In the genomic region with DNA sequence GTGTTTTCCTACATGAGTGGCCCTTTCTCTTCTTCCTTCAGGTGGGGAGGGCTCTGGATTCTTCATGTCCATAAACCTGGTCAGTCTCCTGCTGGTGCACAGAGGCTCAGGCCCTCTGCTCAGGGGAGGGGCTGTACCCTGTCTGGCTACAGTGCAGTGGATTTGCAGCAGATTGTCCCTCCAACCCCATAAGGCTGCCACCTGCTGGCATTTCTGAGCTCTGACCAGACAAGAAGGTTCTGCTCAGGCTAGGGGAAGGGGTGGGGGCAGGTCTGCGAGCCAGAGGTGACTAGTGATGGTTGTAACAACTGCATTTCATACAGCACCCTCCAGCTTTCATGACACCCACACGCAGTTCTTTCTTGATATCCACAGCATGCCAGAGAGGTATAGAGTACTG, we compare ENCODE assay signal across 8 cellular contexts.
DNase-seq lines count a peak whose midpoint lies in the region; FAIRE-seq and TF ChIP-seq lines count a peak whose summit lies in the region.
"Not testable (repeated sequence)": the region's sequence is repeated elsewhere in the genome, so short reads cannot be mapped to it uniquely, and the experiment has no call there.

No MANE protein-coding gene starts in this region.

- not testable (repeated sequence) for H3K27me3 ChIP-seq in BE2C; fibroblast of lung (ENCODE audit: control insufficient read depth, insufficient read depth, low read length); liver (ENCODE audit: control insufficient read depth in 4 of 4, insufficient read depth in 4 of 4, low read length in 3 of 4)

- H3K36me3 ChIP-seq in BE2C = not testable (repeated sequence)
- H3K36me3 ChIP-seq in fibroblast of lung (ENCODE audit: control insufficient read depth, insufficient read depth, low read length) (peaks cover 27% of the 10 kb centered on the region), liver (ENCODE audit: control insufficient read depth in 4 of 4, insufficient read depth in 3 of 4, low read depth in 1 of 4, low read length in 3 of 4) (peaks cover 4 to 24% (median 10%) of the 10 kb centered on the region in 4 donors)

- H3K9me3 Mint-ChIP-seq in activated naive CD8-positive, alpha-beta T cell treated with anti-CD3 and anti-CD28 coated beads for 36 hours = not testable (repeated sequence)

- not testable (repeated sequence) for H3K9ac ChIP-seq in fibroblast of lung (ENCODE audit: insufficient read depth, low read length); liver (ENCODE audit: low read depth in 1 of 2, low read length in 2 of 2)

- not testable (repeated sequence) for H4K20me1 ChIP-seq in fibroblast of lung (ENCODE audit: control insufficient read depth, extremely low read depth, insufficient read depth, low read length)

- H3K4me1 ChIP-seq in BE2C = not testable (repeated sequence)
- H3K4me1 ChIP-seq in fibroblast of lung (ENCODE audit: control insufficient read depth, extremely low read depth, insufficient read depth, low read length) (peaks cover 18% of the 10 kb centered on the region), liver (ENCODE audit: control insufficient read depth in 4 of 4, insufficient read depth in 4 of 4, low read length in 3 of 4) (peaks cover 5 to 28% (median 19%) of the 10 kb centered on the region in 4 donors)

- peak; percentile 69 to 78 for TF ChIP-seq RAD21 in liver (IDR thresholded peaks at IDR 0.05)

- H3K27ac ChIP-seq in fibroblast of lung (ENCODE audit: insufficient read depth, low read length) = not testable (repeated sequence)
- H3K27ac ChIP-seq in liver (ENCODE audit: low read depth in 1 of 2, low read length in 2 of 2) = peak overlapping the region in 1 of 2 donors; percentile 15

- H3K27ac Mint-ChIP-seq in activated naive CD8-positive, alpha-beta T cell treated with anti-CD3 and anti-CD28 coated beads for 36 hours = not testable (repeated sequence)

- not testable (repeated sequence) for H3K9me3 ChIP-seq in BE2C; fibroblast of lung (ENCODE audit: control insufficient read depth, insufficient read depth, low read depth, low read length); liver (ENCODE audit: control insufficient read depth in 4 of 4, low read length in 3 of 4)

- not testable (repeated sequence) for TF ChIP-seq POLR2A in H54 (IDR thresholded peaks at IDR 0.05; ENCODE audit: low read depth, low read length)

- not testable (repeated sequence) for H3K27me3 Mint-ChIP-seq in activated naive CD8-positive, alpha-beta T cell treated with anti-CD3 and anti-CD28 coated beads for 36 hours

- TF ChIP-seq CTCF in BE2C (IDR thresholded peaks at IDR 0.05; ENCODE audit: low read depth, low read length) (peak; percentile 67), fibroblast of lung (conservative IDR thresholded peaks at IDR 0.05 in 1 of 2, IDR thresholded peaks at IDR 0.05 in 1 of 2; ENCODE audit: low read depth in 1 of 2, low read length in 2 of 2) (peak; percentile 50 to 55), liver (IDR thresholded peaks at IDR 0.05; ENCODE audit: low read depth, low read length, missing input control) (peak; percentile 47)

- H3K4me3 ChIP-seq in BE2C (ENCODE audit: low read depth, low read length); liver (ENCODE audit: low read depth in 1 of 3, low read length in 3 of 3): not testable (repeated sequence)
- H3K4me3 ChIP-seq in fibroblast of lung (replicated peaks in 1 of 4; ENCODE audit: control extremely low read depth in 1 of 4, insufficient read depth in 1 of 4, low read depth in 3 of 4, low read length in 4 of 4) = peak overlapping the region in 1 of 4 experiments; percentile 64

- DNase-seq in BE2C (peak; percentile 82), NCI-H146 (lab: John Stamatoyannopoulos, UW) (peak; percentile 61), RKO (ENCODE audit: low spot score) (peak; percentile 26), fibroblast of lung (ENCODE audit: low read depth in 2 of 2) (peak; percentile 73 to 74)
- DNase-seq in H54 (ENCODE audit: insufficient read length, low spot score) = not testable (repeated sequence)
- DNase-seq in activated naive CD8-positive, alpha-beta T cell treated with anti-CD3 and anti-CD28 coated beads for 36 hours = peak; percentile 8
- DNase-seq in stimulated activated CD4-positive, alpha-beta T cell treated with anti-CD3 and anti-CD28 coated beads, Interleukin-12 subunit alpha, Interleukin-12 subunit beta, amount 100 ng/mL, for 4 hours = peak; percentile 5

- FAIRE-seq in H54 (lab: Jason Lieb, UNC) = peak; percentile 53

- not testable (repeated sequence) for H2AFZ ChIP-seq in fibroblast of lung (ENCODE audit: low read length)

- WGBS in liver = 53% methylated on average over 2 of the region's 2 CpGs

- peaks cover 35% of the 10 kb centered on the region for H3K79me2 ChIP-seq in fibroblast of lung (ENCODE audit: control insufficient read depth, insufficient read depth, low read length)

- H3K4me3 Mint-ChIP-seq in activated naive CD8-positive, alpha-beta T cell treated with anti-CD3 and anti-CD28 coated beads for 36 hours = not testable (repeated sequence)

- H3K4me2 ChIP-seq in fibroblast of lung (ENCODE audit: extremely low read depth, insufficient read depth, low read length) = not testable (repeated sequence)

- H3K4me1 Mint-ChIP-seq in activated naive CD8-positive, alpha-beta T cell treated with anti-CD3 and anti-CD28 coated beads for 36 hours = not testable (repeated sequence)

- H3K36me3 Mint-ChIP-seq in activated naive CD8-positive, alpha-beta T cell treated with anti-CD3 and anti-CD28 coated beads for 36 hours = not testable (repeated sequence)
